Comparison of ENCODE assay signal across 36 cellular contexts in the genomic region with DNA sequence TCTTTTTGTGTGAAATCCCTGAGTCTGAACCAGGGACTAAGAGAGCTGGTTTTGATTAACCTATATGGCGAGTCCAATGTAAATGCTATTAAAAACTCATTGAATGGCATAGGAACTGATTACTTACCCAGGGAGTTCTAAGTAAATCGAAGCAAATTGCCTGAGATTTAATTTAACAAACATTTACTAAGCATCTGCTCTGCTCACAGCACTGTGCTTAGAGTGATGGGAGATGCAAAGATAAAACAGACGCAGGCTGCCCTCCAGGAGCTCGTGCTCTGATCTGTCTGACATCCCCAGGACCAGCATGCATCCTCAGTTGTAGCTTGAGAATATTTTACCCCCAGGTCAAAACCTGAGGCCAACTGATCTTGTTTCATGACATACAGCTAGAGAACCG.
"Had no signal": no experiment of that assay in that cellular context is flagged by ENCODE, and none has a peak within 500 bp of the region (broad histone marks: within the 10 kb centered on the region; RNA-seq: fewer than 3 reads in every experiment).

No MANE protein-coding gene starts in this region.

- H3K27me3 Mint-ChIP-seq: activated B cell treated with CpG ODN at 0.5 μM for 24 hours; activated CD4-positive, alpha-beta memory T cell treated with anti-CD3 and anti-CD28 coated beads for 36 hours; activated CD4-positive, alpha-beta T cell treated with anti-CD3 and anti-CD28 coated beads, Interleukin-2, amount 10 ng/mL, durations not matched to agents 24 days and 14 days; activated CD8-positive, alpha-beta memory T cell treated with anti-CD3 and anti-CD28 coated beads, Interleukin-2, amount 10 ng/mL, durations not matched to agents 7 days and 5 days; effector memory CD8-positive, alpha-beta T cell; T-helper 17 cell had no signal

- H3K4me1 Mint-ChIP-seq: activated B cell treated with CpG ODN at 0.5 μM for 24 hours; activated CD4-positive, alpha-beta T cell treated with anti-CD3 and anti-CD28 coated beads for 36 hours; activated CD4-positive, alpha-beta T cell treated with anti-CD3 and anti-CD28 coated beads, Interleukin-2, amount 10 ng/mL, durations not matched to agents 24 days and 14 days; activated CD8-positive, alpha-beta memory T cell treated with anti-CD3 and anti-CD28 coated beads, Interleukin-2, amount 10 ng/mL, durations not matched to agents 7 days and 5 days; activated naive CD4-positive, alpha-beta T cell treated with anti-CD3 and anti-CD28 coated beads, Interleukin-2, amount 50 U/mL, for 24 hours; activated naive CD8-positive, alpha-beta T cell treated with anti-CD3 and anti-CD28 coated beads for 36 hours; activated naive CD8-positive, alpha-beta T cell treated with anti-CD3 and anti-CD28 coated beads, Interleukin-2, amount 50 U/mL, for 24 hours; T-helper 17 cell had no signal

- H3K9me3 ChIP-seq: adrenal gland, body of pancreas, esophagus muscularis mucosa, gastrocnemius medialis, heart left ventricle had no signal

- H3K27ac ChIP-seq: adrenal gland, body of pancreas, esophagus muscularis mucosa, foreskin keratinocyte, gastrocnemius medialis, heart left ventricle, WERI-Rb-1 had no signal

- H3K27ac Mint-ChIP-seq: activated B cell treated with CpG ODN at 0.5 μM for 24 hours; activated CD4-positive, alpha-beta memory T cell treated with anti-CD3 and anti-CD28 coated beads for 36 hours; activated CD4-positive, alpha-beta T cell treated with anti-CD3 and anti-CD28 coated beads for 36 hours; activated CD4-positive, alpha-beta T cell treated with anti-CD3 and anti-CD28 coated beads, Interleukin-2, amount 10 ng/mL, durations not matched to agents 24 days and 14 days; activated CD8-positive, alpha-beta memory T cell treated with anti-CD3 and anti-CD28 coated beads, Interleukin-2, amount 10 ng/mL, durations not matched to agents 7 days and 5 days; activated CD8-positive, alpha-beta T cell treated with anti-CD3 and anti-CD28 coated beads, Interleukin-2, amount 10 ng/mL, durations not matched to agents 7 days and 5 days; activated naive CD4-positive, alpha-beta T cell treated with anti-CD3 and anti-CD28 coated beads for 36 hours; activated naive CD4-positive, alpha-beta T cell treated with anti-CD3 and anti-CD28 coated beads, Interleukin-2, amount 50 U/mL, for 24 hours; activated naive CD8-positive, alpha-beta T cell treated with anti-CD3 and anti-CD28 coated beads for 36 hours; activated naive CD8-positive, alpha-beta T cell treated with anti-CD3 and anti-CD28 coated beads, Interleukin-2, amount 50 U/mL, for 24 hours; activated T-helper 1 cell treated with anti-CD3 and anti-CD28 coated beads, Interleukin-12 subunit alpha, Interleukin-12 subunit beta, Interleukin-2, Interleukin-4 antibody, amounts not matched to agents 30 ng/mL and 10 ng/mL and 1 ng/mL, durations not matched to agents 14 hours and 24 hours and 36 hours; activated T-helper 2 cell treated with anti-CD3 and anti-CD28 coated beads, Interferon-gamma antibody, Interleukin-2, Interleukin-4, amounts not matched to agents 10 μg/mL and 5 μg/mL and 100 μg/mL, durations not matched to agents 14 hours and 24 hours and 36 hours; effector memory CD8-positive, alpha-beta T cell; T-helper 17 cell; T-helper 2 cell treated with Interferon-gamma antibody and Interleukin-4, amounts not matched to agents 5 μg/mL and 100 μg/mL, for 36 hours had no signal

- H3K9me3 Mint-ChIP-seq: activated B cell treated with CpG ODN at 0.5 μM for 24 hours; activated CD4-positive, alpha-beta memory T cell treated with anti-CD3 and anti-CD28 coated beads for 36 hours; activated CD4-positive, alpha-beta T cell treated with anti-CD3 and anti-CD28 coated beads, Interleukin-2, amount 10 ng/mL, durations not matched to agents 24 days and 14 days; activated naive CD4-positive, alpha-beta T cell treated with anti-CD3 and anti-CD28 coated beads for 36 hours; activated naive CD4-positive, alpha-beta T cell treated with anti-CD3 and anti-CD28 coated beads, Interleukin-2, amount 50 U/mL, for 24 hours; activated naive CD8-positive, alpha-beta T cell treated with anti-CD3 and anti-CD28 coated beads for 36 hours; activated T-helper 1 cell treated with anti-CD3 and anti-CD28 coated beads, Interleukin-12 subunit alpha, Interleukin-12 subunit beta, Interleukin-2, Interleukin-4 antibody, amounts not matched to agents 30 ng/mL and 10 ng/mL and 1 ng/mL, durations not matched to agents 14 hours and 24 hours and 36 hours; activated T-helper 2 cell treated with anti-CD3 and anti-CD28 coated beads, Interferon-gamma antibody, Interleukin-2, Interleukin-4, amounts not matched to agents 10 μg/mL and 5 μg/mL and 100 μg/mL, durations not matched to agents 14 hours and 24 hours and 36 hours; T-helper 2 cell treated with Interferon-gamma antibody and Interleukin-4, amounts not matched to agents 5 μg/mL and 100 μg/mL, for 36 hours had no signal

- H3K36me3 Mint-ChIP-seq: activated CD4-positive, alpha-beta memory T cell treated with anti-CD3 and anti-CD28 coated beads for 36 hours; activated CD8-positive, alpha-beta memory T cell treated with anti-CD3 and anti-CD28 coated beads, Interleukin-2, amount 10 ng/mL, durations not matched to agents 7 days and 5 days; activated naive CD4-positive, alpha-beta T cell treated with anti-CD3 and anti-CD28 coated beads, Interleukin-2, amount 50 U/mL, for 24 hours; activated naive CD8-positive, alpha-beta T cell treated with anti-CD3 and anti-CD28 coated beads for 36 hours had no signal

- DNase-seq: activated B cell treated with CpG ODN at 0.5 μM for 24 hours; activated CD4-positive, alpha-beta memory T cell treated with anti-CD3 and anti-CD28 coated beads for 36 hours; activated CD4-positive, alpha-beta T cell treated with anti-CD3 and anti-CD28 coated beads for 36 hours; activated CD4-positive, alpha-beta T cell treated with anti-CD3 and anti-CD28 coated beads, Interleukin-2, amount 10 ng/mL, durations not matched to agents 24 days and 14 days; activated CD8-positive, alpha-beta memory T cell treated with anti-CD3 and anti-CD28 coated beads, Interleukin-2, amount 10 ng/mL, durations not matched to agents 7 days and 5 days; activated CD8-positive, alpha-beta memory T cell treated with anti-CD3 and anti-CD28 coated beads, Interleukin-2, amount 50 U/mL, for 4 hours; activated CD8-positive, alpha-beta T cell treated with anti-CD3 and anti-CD28 coated beads, Interleukin-2, amount 10 ng/mL, durations not matched to agents 7 days and 5 days; activated effector memory CD4-positive, alpha-beta T cell treated with anti-CD3 and anti-CD28 coated beads, Interleukin-2, amount 50 U/mL, for 16 hours; activated naive CD4-positive, alpha-beta T cell treated with anti-CD3 and anti-CD28 coated beads for 36 hours; activated naive CD8-positive, alpha-beta T cell treated with anti-CD3 and anti-CD28 coated beads for 36 hours; activated naive CD8-positive, alpha-beta T cell treated with anti-CD3 and anti-CD28 coated beads, Interleukin-2, amount 50 U/mL, for 24 hours; activated T-cell treated with anti-CD3 and anti-CD28 coated beads, Interleukin-2, amount 50 U/mL, for 1 hour; activated T-cell treated with anti-CD3 and anti-CD28 coated beads, Interleukin-2, amount 50 U/mL, for 48 hours; adrenal gland; amygdala; aorta; body of pancreas; caudate nucleus; cortex of kidney; dermis blood vessel endothelial cell; effector CD4-positive, alpha-beta T cell; effector memory CD8-positive, alpha-beta T cell; erythroblast; foreskin keratinocyte; gastrocnemius medialis; glutamatergic neuron; heart left ventricle; T-helper 17 cell; T1000; WERI-Rb-1 had no signal

- H3K4me3 Mint-ChIP-seq: activated B cell treated with CpG ODN at 0.5 μM for 24 hours; activated CD4-positive, alpha-beta memory T cell treated with anti-CD3 and anti-CD28 coated beads for 36 hours; activated CD4-positive, alpha-beta T cell treated with anti-CD3 and anti-CD28 coated beads for 36 hours; activated CD4-positive, alpha-beta T cell treated with anti-CD3 and anti-CD28 coated beads, Interleukin-2, amount 10 ng/mL, durations not matched to agents 24 days and 14 days; activated CD8-positive, alpha-beta memory T cell treated with anti-CD3 and anti-CD28 coated beads, Interleukin-2, amount 10 ng/mL, durations not matched to agents 7 days and 5 days; activated CD8-positive, alpha-beta T cell treated with anti-CD3 and anti-CD28 coated beads, Interleukin-2, amount 10 ng/mL, durations not matched to agents 7 days and 5 days; activated naive CD4-positive, alpha-beta T cell treated with anti-CD3 and anti-CD28 coated beads for 36 hours; activated naive CD4-positive, alpha-beta T cell treated with anti-CD3 and anti-CD28 coated beads, Interleukin-2, amount 50 U/mL, for 24 hours; activated naive CD8-positive, alpha-beta T cell treated with anti-CD3 and anti-CD28 coated beads for 36 hours; activated naive CD8-positive, alpha-beta T cell treated with anti-CD3 and anti-CD28 coated beads, Interleukin-2, amount 50 U/mL, for 24 hours; activated T-helper 1 cell treated with anti-CD3 and anti-CD28 coated beads, Interleukin-12 subunit alpha, Interleukin-12 subunit beta, Interleukin-2, Interleukin-4 antibody, amounts not matched to agents 30 ng/mL and 10 ng/mL and 1 ng/mL, durations not matched to agents 14 hours and 24 hours and 36 hours; effector memory CD8-positive, alpha-beta T cell; T-helper 17 cell; T-helper 2 cell treated with Interferon-gamma antibody and Interleukin-4, amounts not matched to agents 5 μg/mL and 100 μg/mL, for 36 hours had no signal

- H3K36me3 ChIP-seq: adrenal gland, esophagus muscularis mucosa, gastrocnemius medialis, heart left ventricle, WERI-Rb-1 had no signal

- H3K27me3 ChIP-seq: adrenal gland, body of pancreas, esophagus muscularis mucosa, foreskin keratinocyte, gastrocnemius medialis had no signal

- ATAC-seq: activated CD4-positive, alpha-beta T cell treated with anti-CD3 and anti-CD28 coated beads for 36 hours; activated CD4-positive, CD25-positive, alpha-beta regulatory T cell treated with anti-CD3 and anti-CD28 coated beads, Interleukin-2, amount 50 U/mL, for 24 hours; activated CD8-positive, alpha-beta memory T cell treated with anti-CD3 and anti-CD28 coated beads, Interleukin-2, amount 10 ng/mL, durations not matched to agents 7 days and 5 days; activated CD8-positive, alpha-beta T cell treated with anti-CD3 and anti-CD28 coated beads, Interleukin-2, amount 10 ng/mL, durations not matched to agents 7 days and 5 days; activated naive CD8-positive, alpha-beta T cell treated with anti-CD3 and anti-CD28 coated beads, Interleukin-2, amount 50 U/mL, for 24 hours; body of pancreas; effector memory CD8-positive, alpha-beta T cell; foreskin keratinocyte; gastrocnemius medialis; heart left ventricle; T-helper 17 cell had no signal

- H3K4me3 ChIP-seq: adrenal gland, body of pancreas, esophagus muscularis mucosa, gastrocnemius medialis, heart left ventricle had no signal

- H3K4me1 ChIP-seq: adrenal gland, body of pancreas, esophagus muscularis mucosa, foreskin keratinocyte, gastrocnemius medialis, heart left ventricle had no signal
